Comparison of ENCODE assay signal across 1 cellular context in genomic region chr1:8858888-8859706, GRCh38.
TF ChIP-seq lines count a peak whose summit lies in the region.

No MANE protein-coding gene starts in this region.

TF ChIP-seq in HepG2, 621 proteins besides CTCF, POLR2A, EP300 and RAD21 (continued from another document and continues in another):
- TF ChIP-seq AHR (CRISPR knock-in tag; IDR thresholded peaks at IDR 0.05) (no peak), ZNF563 (CRISPR knock-in tag; IDR thresholded peaks at IDR 0.05) (0 out of 2 replicates have a peak, but pooled peaks have one; percentile 18), MBNL3 (CRISPR knock-in tag; conservative IDR thresholded peaks at IDR 0.05) (no peak), ZNF274 (CRISPR knock-in tag; IDR thresholded peaks at IDR 0.05) (0 out of 2 replicates have a peak, but pooled peaks have one; percentile 47), ZNF430 (CRISPR knock-in tag; IDR thresholded peaks at IDR 0.05) (peak; percentile 27; the same call in 1 of the 2 replicates), FOXA3 (CRISPR knock-in tag; IDR thresholded peaks at IDR 0.05) (peak; percentile 18; the same call in 1 of the 2 replicates), ZNF878 (CRISPR knock-in tag; IDR thresholded peaks at IDR 0.05) (0 out of 2 replicates have a peak, but pooled peaks have one; percentile 27), POLR2G (IDR thresholded peaks at IDR 0.05; ENCODE audit: low read depth, low read length) (peak; percentile 81), SMC3 (IDR thresholded peaks at IDR 0.05; ENCODE audit: low read length) (peak; percentile 54), RBM22 (optimal IDR thresholded peaks at IDR 0.05; ENCODE audit: low read length) (peak; percentile 93), ZNF501 (CRISPR knock-in tag; IDR thresholded peaks at IDR 0.05) (peak; percentile 39; the same call in 1 of the 2 replicates), ZC3H13 (CRISPR knock-in tag; IDR thresholded peaks at IDR 0.05) (peak; percentile 41; the same call in 1 of the 2 replicates), KDM5B (CRISPR knock-in tag; IDR thresholded peaks at IDR 0.05; ENCODE audit: borderline replicate concordance) (0 out of 2 replicates have a peak, but pooled peaks have one; percentile 24), AGO2 (optimal IDR thresholded peaks at IDR 0.05; ENCODE audit: low read depth, low read length) (peak; percentile 56), ZNF883 (CRISPR knock-in tag; IDR thresholded peaks at IDR 0.05; ENCODE audit: not compliant biosample characterization) (peak; percentile 41), POLR2AphosphoS5 (IDR thresholded peaks at IDR 0.05; ENCODE audit: low read depth, low read length) (peak; percentile 64), ZNF326 (CRISPR knock-in tag; IDR thresholded peaks at IDR 0.05; ENCODE audit: borderline replicate concordance) (peak; percentile 71; the same call in 1 of the 2 replicates), SMAD3 (CRISPR knock-in tag; IDR thresholded peaks at IDR 0.05) (no peak), FOXJ3 (CRISPR knock-in tag; IDR thresholded peaks at IDR 0.05; ENCODE audit: borderline replicate concordance) (no peak), CBX2 (IDR thresholded peaks at IDR 0.05; ENCODE audit: low read depth, low read length) (no peak), CBX2 (CRISPR knock-in tag; IDR thresholded peaks at IDR 0.05; ENCODE audit: low read depth) (no peak), ZNF337 (CRISPR knock-in tag; IDR thresholded peaks at IDR 0.05; ENCODE audit: borderline replicate concordance, low read depth) (0 out of 2 replicates have a peak, but pooled peaks have one; percentile 29), ELF1 (CRISPR knock-in tag; IDR thresholded peaks at IDR 0.05) (no peak), PAF1 (CRISPR knock-in tag; IDR thresholded peaks at IDR 0.05) (0 out of 2 replicates have a peak, but pooled peaks have one; percentile 9), ZGPAT (CRISPR knock-in tag; IDR thresholded peaks at IDR 0.05) (no peak), SETDB1 (CRISPR knock-in tag; IDR thresholded peaks at IDR 0.05; ENCODE audit: borderline replicate concordance) (no peak), HNF1B (CRISPR knock-in tag; IDR thresholded peaks at IDR 0.05) (0 out of 2 replicates have a peak, but pooled peaks have one; percentile 24), MTERF4 (CRISPR knock-in tag; IDR thresholded peaks at IDR 0.05) (0 out of 2 replicates have a peak, but pooled peaks have one; percentile 51), KLF16 (CRISPR knock-in tag; IDR thresholded peaks at IDR 0.05) (peak in 1 of 2 experiments; percentile 49; a peak in 1 of 4 replicates), STAG1 (CRISPR knock-in tag; IDR thresholded peaks at IDR 0.05) (peak; percentile 28; the same call in 1 of the 2 replicates), SSRP1 (CRISPR knock-in tag; IDR thresholded peaks at IDR 0.05) (0 out of 2 replicates have a peak, but pooled peaks have one; percentile 14), ZNF468 (CRISPR knock-in tag; IDR thresholded peaks at IDR 0.05) (no peak), ZNF598 (CRISPR knock-in tag; IDR thresholded peaks at IDR 0.05; ENCODE audit: borderline replicate concordance) (peak; percentile 27; the same call in 1 of the 2 replicates), ZBTB38 (CRISPR knock-in tag; IDR thresholded peaks at IDR 0.05) (peak; percentile 10; the same call in 1 of the 2 replicates), EED (CRISPR knock-in tag; IDR thresholded peaks at IDR 0.05) (no peak), FIP1L1 (IDR thresholded peaks at IDR 0.05; ENCODE audit: borderline replicate concordance, insufficient read depth, low read depth, low read length) (0 out of 2 replicates have a peak, but pooled peaks have one; percentile 39), MAFK (conservative IDR thresholded peaks at IDR 0.05 in 1 of 2, IDR thresholded peaks at IDR 0.05 in 1 of 2; ENCODE audit: low read length in 2 of 2) (no peak), ZNF333 (CRISPR knock-in tag; IDR thresholded peaks at IDR 0.05; ENCODE audit: borderline replicate concordance) (0 out of 2 replicates have a peak, but pooled peaks have one; percentile 35), ZFP91 (CRISPR knock-in tag; IDR thresholded peaks at IDR 0.05; ENCODE audit: borderline replicate concordance) (peak; percentile 22; the same call in 1 of the 2 replicates), MED1 (CRISPR knock-in tag; IDR thresholded peaks at IDR 0.05) (peak; percentile 18; the same call in 1 of the 2 replicates), NFKBIZ (CRISPR knock-in tag; IDR thresholded peaks at IDR 0.05) (no peak), ZNF446 (CRISPR knock-in tag; IDR thresholded peaks at IDR 0.05) (0 out of 2 replicates have a peak, but pooled peaks have one; percentile 40), DNMT3B (CRISPR knock-in tag; conservative IDR thresholded peaks at IDR 0.05) (no peak), PHF5A (CRISPR knock-in tag; IDR thresholded peaks at IDR 0.05; ENCODE audit: low read depth, unreplicated experiment) (peak; percentile 33)
- TF ChIP-seq, protein P1, sequence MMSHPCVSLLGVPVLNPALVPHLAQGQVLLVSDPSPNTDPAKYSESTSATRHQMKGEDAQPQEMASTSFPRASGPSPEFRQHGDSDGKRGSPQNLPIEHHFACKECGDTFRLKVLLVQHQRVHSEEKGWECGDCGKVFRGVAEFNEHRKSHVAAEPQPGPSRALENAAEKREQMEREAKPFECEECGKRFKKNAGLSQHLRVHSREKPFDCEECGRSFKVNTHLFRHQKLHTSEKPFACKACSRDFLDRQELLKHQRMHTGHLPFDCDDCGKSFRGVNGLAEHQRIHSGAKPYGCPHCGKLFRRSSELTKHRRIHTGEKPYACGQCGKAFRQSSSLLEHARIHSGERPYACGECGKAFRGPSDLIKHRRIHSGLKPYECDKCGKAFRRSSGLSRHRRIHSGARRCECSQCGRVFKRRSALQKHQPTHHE (CRISPR knock-in tag; IDR thresholded peaks at IDR 0.05; ENCODE audit: borderline replicate concordance): 0 out of 2 replicates have a peak, but pooled peaks have one; percentile 61
- TF ChIP-seq, protein P2, sequence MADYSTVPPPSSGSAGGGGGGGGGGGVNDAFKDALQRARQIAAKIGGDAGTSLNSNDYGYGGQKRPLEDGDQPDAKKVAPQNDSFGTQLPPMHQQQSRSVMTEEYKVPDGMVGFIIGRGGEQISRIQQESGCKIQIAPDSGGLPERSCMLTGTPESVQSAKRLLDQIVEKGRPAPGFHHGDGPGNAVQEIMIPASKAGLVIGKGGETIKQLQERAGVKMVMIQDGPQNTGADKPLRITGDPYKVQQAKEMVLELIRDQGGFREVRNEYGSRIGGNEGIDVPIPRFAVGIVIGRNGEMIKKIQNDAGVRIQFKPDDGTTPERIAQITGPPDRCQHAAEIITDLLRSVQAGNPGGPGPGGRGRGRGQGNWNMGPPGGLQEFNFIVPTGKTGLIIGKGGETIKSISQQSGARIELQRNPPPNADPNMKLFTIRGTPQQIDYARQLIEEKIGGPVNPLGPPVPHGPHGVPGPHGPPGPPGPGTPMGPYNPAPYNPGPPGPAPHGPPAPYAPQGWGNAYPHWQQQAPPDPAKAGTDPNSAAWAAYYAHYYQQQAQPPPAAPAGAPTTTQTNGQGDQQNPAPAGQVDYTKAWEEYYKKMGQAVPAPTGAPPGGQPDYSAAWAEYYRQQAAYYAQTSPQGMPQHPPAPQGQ (CRISPR knock-in tag; IDR thresholded peaks at IDR 0.05; ENCODE audit: borderline replicate concordance): no peak; the same call in 1 of the 2 replicates
- TF ChIP-seq, protein P3, sequence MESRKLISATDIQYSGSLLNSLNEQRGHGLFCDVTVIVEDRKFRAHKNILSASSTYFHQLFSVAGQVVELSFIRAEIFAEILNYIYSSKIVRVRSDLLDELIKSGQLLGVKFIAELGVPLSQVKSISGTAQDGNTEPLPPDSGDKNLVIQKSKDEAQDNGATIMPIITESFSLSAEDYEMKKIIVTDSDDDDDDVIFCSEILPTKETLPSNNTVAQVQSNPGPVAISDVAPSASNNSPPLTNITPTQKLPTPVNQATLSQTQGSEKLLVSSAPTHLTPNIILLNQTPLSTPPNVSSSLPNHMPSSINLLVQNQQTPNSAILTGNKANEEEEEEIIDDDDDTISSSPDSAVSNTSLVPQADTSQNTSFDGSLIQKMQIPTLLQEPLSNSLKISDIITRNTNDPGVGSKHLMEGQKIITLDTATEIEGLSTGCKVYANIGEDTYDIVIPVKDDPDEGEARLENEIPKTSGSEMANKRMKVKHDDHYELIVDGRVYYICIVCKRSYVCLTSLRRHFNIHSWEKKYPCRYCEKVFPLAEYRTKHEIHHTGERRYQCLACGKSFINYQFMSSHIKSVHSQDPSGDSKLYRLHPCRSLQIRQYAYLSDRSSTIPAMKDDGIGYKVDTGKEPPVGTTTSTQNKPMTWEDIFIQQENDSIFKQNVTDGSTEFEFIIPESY (CRISPR knock-in tag; IDR thresholded peaks at IDR 0.05): peak; percentile 6; the same call in 1 of the 2 replicates
- TF ChIP-seq, protein P4, sequence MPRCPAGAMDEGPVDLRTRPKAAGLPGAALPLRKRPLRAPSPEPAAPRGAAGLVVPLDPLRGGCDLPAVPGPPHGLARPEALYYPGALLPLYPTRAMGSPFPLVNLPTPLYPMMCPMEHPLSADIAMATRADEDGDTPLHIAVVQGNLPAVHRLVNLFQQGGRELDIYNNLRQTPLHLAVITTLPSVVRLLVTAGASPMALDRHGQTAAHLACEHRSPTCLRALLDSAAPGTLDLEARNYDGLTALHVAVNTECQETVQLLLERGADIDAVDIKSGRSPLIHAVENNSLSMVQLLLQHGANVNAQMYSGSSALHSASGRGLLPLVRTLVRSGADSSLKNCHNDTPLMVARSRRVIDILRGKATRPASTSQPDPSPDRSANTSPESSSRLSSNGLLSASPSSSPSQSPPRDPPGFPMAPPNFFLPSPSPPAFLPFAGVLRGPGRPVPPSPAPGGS (CRISPR knock-in tag; IDR thresholded peaks at IDR 0.05): 0 out of 2 replicates have a peak, but pooled peaks have one; percentile 39
- TF ChIP-seq, protein P5, sequence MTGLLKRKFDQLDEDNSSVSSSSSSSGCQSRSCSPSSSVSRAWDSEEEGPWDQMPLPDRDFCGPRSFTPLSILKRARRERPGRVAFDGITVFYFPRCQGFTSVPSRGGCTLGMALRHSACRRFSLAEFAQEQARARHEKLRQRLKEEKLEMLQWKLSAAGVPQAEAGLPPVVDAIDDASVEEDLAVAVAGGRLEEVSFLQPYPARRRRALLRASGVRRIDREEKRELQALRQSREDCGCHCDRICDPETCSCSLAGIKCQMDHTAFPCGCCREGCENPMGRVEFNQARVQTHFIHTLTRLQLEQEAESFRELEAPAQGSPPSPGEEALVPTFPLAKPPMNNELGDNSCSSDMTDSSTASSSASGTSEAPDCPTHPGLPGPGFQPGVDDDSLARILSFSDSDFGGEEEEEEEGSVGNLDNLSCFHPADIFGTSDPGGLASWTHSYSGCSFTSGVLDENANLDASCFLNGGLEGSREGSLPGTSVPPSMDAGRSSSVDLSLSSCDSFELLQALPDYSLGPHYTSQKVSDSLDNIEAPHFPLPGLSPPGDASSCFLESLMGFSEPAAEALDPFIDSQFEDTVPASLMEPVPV (CRISPR knock-in tag; IDR thresholded peaks at IDR 0.05): peak; percentile 61; the same call in 1 of the 2 replicates
- TF ChIP-seq, protein P6, sequence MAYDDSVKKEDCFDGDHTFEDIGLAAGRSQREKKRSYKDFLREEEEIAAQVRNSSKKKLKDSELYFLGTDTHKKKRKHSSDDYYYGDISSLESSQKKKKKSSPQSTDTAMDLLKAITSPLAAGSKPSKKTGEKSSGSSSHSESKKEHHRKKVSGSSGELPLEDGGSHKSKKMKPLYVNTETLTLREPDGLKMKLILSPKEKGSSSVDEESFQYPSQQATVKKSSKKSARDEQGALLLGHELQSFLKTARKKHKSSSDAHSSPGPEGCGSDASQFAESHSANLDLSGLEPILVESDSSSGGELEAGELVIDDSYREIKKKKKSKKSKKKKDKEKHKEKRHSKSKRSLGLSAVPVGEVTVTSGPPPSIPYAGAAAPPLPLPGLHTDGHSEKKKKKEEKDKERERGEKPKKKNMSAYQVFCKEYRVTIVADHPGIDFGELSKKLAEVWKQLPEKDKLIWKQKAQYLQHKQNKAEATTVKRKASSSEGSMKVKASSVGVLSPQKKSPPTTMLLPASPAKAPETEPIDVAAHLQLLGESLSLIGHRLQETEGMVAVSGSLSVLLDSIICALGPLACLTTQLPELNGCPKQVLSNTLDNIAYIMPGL (CRISPR knock-in tag; IDR thresholded peaks at IDR 0.05; ENCODE audit: borderline replicate concordance in 1 of 2, low read depth in 1 of 2): 0 out of 4 replicates have a peak, but pooled peaks of 1 of the 2 experiments have one; percentile 19
